1 cellular context compared by ENCODE assay signal in the genomic region with DNA sequence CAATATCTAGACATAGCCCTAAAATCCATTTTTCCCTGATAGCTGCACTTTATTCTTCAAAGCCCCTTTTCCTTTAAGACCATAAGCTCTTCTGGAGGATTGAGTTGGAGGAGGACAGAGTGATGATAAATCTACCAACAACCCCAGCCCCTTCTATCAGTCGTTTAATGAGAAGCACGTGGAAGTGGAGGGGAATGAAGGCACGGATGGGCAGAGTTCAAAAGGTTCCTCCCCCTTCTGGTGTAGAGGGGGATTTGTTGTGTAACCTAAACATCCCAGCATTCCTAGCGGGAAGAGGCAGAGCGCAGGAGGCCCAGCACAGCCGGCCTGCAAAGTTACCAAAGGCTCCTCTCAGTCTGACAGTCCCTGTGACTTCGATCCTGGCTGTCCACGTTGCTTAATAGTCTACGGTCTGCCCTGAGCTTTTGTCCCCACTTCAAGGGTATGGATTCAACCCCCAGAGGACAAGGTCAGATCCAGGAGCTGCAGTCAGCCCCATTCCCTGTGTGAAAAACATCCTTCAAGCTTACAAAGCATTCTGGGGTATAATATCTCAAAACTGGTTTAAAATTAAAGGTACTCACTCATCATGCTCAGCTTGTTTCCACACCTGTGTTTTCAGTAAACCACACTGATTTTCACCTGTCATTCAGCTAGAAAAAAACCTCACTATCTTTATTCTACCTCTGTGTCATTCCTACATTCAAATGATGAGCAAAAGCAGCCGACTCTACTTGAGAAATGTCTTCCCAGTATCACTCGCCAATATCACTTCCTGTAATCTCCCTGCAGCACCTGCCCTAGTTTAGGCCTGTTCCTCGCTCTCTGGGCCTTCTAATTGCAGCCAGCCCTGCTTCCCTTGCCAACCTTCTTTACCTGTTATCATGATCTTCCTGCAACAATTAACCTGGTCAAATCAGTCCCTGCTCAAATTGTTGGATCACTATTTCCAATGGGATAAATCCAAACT.
TF ChIP-seq lines count a peak whose summit lies in the region.

No MANE protein-coding gene starts in this region.

TF ChIP-seq in HepG2, 621 proteins besides CTCF, POLR2A, EP300 and RAD21 (continued from another document and continues in another):
- TF ChIP-seq, protein P1, sequence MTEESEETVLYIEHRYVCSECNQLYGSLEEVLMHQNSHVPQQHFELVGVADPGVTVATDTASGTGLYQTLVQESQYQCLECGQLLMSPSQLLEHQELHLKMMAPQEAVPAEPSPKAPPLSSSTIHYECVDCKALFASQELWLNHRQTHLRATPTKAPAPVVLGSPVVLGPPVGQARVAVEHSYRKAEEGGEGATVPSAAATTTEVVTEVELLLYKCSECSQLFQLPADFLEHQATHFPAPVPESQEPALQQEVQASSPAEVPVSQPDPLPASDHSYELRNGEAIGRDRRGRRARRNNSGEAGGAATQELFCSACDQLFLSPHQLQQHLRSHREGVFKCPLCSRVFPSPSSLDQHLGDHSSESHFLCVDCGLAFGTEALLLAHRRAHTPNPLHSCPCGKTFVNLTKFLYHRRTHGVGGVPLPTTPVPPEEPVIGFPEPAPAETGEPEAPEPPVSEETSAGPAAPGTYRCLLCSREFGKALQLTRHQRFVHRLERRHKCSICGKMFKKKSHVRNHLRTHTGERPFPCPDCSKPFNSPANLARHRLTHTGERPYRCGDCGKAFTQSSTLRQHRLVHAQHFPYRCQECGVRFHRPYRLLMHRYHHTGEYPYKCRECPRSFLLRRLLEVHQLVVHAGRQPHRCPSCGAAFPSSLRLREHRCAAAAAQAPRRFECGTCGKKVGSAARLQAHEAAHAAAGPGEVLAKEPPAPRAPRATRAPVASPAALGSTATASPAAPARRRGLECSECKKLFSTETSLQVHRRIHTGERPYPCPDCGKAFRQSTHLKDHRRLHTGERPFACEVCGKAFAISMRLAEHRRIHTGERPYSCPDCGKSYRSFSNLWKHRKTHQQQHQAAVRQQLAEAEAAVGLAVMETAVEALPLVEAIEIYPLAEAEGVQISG (CRISPR knock-in tag; IDR thresholded peaks at IDR 0.05) = peak; percentile 86
- TF ChIP-seq ZBTB21 (CRISPR knock-in tag; IDR thresholded peaks at IDR 0.05) = 0 out of 2 replicates have a peak, but pooled peaks have one; percentile 49
- TF ChIP-seq PAF1 (CRISPR knock-in tag; IDR thresholded peaks at IDR 0.05) = no peak
- TF ChIP-seq ZNF562 (CRISPR knock-in tag; IDR thresholded peaks at IDR 0.05; ENCODE audit: borderline replicate concordance) = no peak
- TF ChIP-seq TBL1XR1 (IDR thresholded peaks at IDR 0.05; ENCODE audit: borderline replicate concordance, low read length, partially characterized antibody) = peak; percentile 27
- TF ChIP-seq PHF8 (CRISPR knock-in tag; IDR thresholded peaks at IDR 0.05) = no peak; the same call in 1 of the 2 replicates
- TF ChIP-seq DNMT1 (CRISPR knock-in tag; IDR thresholded peaks at IDR 0.05) = 0 out of 2 replicates have a peak, but pooled peaks have one; percentile 47
- TF ChIP-seq ZNF20 (CRISPR knock-in tag; IDR thresholded peaks at IDR 0.05) = no peak
- no peak for TF ChIP-seq ZNF234 (CRISPR knock-in tag; conservative IDR thresholded peaks at IDR 0.05)
- TF ChIP-seq FOXA1 (IDR thresholded peaks at IDR 0.05) = no peak
- TF ChIP-seq FOXA1 (CRISPR knock-in tag; IDR thresholded peaks at IDR 0.05) = peak; percentile 59; the same call in 1 of the 2 replicates
- peak; percentile 60; the same call in 1 of the 2 replicates for TF ChIP-seq ZNF652 (CRISPR knock-in tag; IDR thresholded peaks at IDR 0.05; ENCODE audit: borderline replicate concordance, low read depth)
- TF ChIP-seq ISL2 (CRISPR knock-in tag; IDR thresholded peaks at IDR 0.05) = peak; percentile 66; the same call in 1 of the 2 replicates
- TF ChIP-seq SNAI1 (CRISPR knock-in tag; IDR thresholded peaks at IDR 0.05; ENCODE audit: borderline replicate concordance) = peak; percentile 68; the same call in 1 of the 2 replicates
- TF ChIP-seq ZBTB7A (CRISPR knock-in tag; IDR thresholded peaks at IDR 0.05) = peak; percentile 60; the same call in 1 of the 2 replicates
- TF ChIP-seq, protein P2, sequence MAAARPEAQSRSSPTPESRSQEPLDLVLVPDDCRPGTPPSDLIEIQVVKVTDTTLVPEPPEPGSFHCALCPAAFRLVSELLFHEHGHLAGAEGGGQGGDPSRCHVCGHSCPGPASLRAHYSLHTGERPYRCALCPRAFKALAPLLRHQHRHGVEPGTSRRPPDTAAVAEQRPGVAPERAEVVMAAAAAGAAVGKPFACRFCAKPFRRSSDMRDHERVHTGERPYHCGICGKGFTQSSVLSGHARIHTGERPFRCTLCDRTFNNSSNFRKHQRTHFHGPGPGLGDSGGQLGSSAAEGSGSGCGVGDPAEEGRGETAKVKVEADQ (CRISPR knock-in tag; IDR thresholded peaks at IDR 0.05; ENCODE audit: borderline replicate concordance) = 0 out of 2 replicates have a peak, but pooled peaks have one; percentile 59
- no peak for TF ChIP-seq MAZ (IDR thresholded peaks at IDR 0.05; ENCODE audit: borderline replicate concordance, low read depth, low read length)
- TF ChIP-seq MAZ (CRISPR knock-in tag; IDR thresholded peaks at IDR 0.05; ENCODE audit: low read depth) = peak; percentile 81
- TF ChIP-seq, protein P3, sequence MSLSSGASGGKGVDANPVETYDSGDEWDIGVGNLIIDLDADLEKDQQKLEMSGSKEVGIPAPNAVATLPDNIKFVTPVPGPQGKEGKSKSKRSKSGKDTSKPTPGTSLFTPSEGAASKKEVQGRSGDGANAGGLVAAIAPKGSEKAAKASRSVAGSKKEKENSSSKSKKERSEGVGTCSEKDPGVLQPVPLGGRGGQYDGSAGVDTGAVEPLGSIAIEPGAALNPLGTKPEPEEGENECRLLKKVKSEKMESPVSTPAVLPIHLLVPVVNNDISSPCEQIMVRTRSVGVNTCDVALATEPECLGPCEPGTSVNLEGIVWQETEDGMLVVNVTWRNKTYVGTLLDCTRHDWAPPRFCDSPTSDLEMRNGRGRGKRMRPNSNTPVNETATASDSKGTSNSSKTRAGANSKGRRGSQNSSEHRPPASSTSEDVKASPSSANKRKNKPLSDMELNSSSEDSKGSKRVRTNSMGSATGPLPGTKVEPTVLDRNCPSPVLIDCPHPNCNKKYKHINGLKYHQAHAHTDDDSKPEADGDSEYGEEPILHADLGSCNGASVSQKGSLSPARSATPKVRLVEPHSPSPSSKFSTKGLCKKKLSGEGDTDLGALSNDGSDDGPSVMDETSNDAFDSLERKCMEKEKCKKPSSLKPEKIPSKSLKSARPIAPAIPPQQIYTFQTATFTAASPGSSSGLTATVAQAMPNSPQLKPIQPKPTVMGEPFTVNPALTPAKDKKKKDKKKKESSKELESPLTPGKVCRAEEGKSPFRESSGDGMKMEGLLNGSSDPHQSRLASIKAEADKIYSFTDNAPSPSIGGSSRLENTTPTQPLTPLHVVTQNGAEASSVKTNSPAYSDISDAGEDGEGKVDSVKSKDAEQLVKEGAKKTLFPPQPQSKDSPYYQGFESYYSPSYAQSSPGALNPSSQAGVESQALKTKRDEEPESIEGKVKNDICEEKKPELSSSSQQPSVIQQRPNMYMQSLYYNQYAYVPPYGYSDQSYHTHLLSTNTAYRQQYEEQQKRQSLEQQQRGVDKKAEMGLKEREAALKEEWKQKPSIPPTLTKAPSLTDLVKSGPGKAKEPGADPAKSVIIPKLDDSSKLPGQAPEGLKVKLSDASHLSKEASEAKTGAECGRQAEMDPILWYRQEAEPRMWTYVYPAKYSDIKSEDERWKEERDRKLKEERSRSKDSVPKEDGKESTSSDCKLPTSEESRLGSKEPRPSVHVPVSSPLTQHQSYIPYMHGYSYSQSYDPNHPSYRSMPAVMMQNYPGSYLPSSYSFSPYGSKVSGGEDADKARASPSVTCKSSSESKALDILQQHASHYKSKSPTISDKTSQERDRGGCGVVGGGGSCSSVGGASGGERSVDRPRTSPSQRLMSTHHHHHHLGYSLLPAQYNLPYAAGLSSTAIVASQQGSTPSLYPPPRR (CRISPR knock-in tag; IDR thresholded peaks at IDR 0.05; ENCODE audit: borderline replicate concordance) = peak; percentile 83
- peak; percentile 94 for TF ChIP-seq ZNF292 (CRISPR knock-in tag; IDR thresholded peaks at IDR 0.05; ENCODE audit: borderline replicate concordance, low read depth)
- peak; percentile 97 for TF ChIP-seq ZNF556 (CRISPR knock-in tag; IDR thresholded peaks at IDR 0.05; ENCODE audit: borderline replicate concordance)
- 0 out of 2 replicates have a peak, but pooled peaks have one; percentile 24 for TF ChIP-seq HIVEP1 (CRISPR knock-in tag; IDR thresholded peaks at IDR 0.05)
- TF ChIP-seq, protein P4, sequence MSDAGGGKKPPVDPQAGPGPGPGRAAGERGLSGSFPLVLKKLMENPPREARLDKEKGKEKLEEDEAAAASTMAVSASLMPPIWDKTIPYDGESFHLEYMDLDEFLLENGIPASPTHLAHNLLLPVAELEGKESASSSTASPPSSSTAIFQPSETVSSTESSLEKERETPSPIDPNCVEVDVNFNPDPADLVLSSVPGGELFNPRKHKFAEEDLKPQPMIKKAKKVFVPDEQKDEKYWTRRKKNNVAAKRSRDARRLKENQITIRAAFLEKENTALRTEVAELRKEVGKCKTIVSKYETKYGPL (CRISPR knock-in tag; IDR thresholded peaks at IDR 0.05) = peak; percentile 96
- peak; percentile 78; the same call in 1 of the 2 replicates for TF ChIP-seq ZBTB38 (CRISPR knock-in tag; IDR thresholded peaks at IDR 0.05)
- TF ChIP-seq TOE1 (CRISPR knock-in tag; IDR thresholded peaks at IDR 0.05) = peak; percentile 78; the same call in 1 of the 2 replicates
- TF ChIP-seq ZNF850 (CRISPR knock-in tag; conservative IDR thresholded peaks at IDR 0.05) = no peak
- no peak for TF ChIP-seq POLR2AphosphoS2 (IDR thresholded peaks at IDR 0.05; ENCODE audit: low read depth, low read length)
- TF ChIP-seq ZNF678 (CRISPR knock-in tag; IDR thresholded peaks at IDR 0.05) = peak; percentile 74; the same call in 1 of the 2 replicates
- TF ChIP-seq ZNF570 (CRISPR knock-in tag; IDR thresholded peaks at IDR 0.05; ENCODE audit: borderline replicate concordance) = no peak
- no peak for TF ChIP-seq CHD2 (IDR thresholded peaks at IDR 0.05; ENCODE audit: low read depth, low read length)
- TF ChIP-seq, protein P5, sequence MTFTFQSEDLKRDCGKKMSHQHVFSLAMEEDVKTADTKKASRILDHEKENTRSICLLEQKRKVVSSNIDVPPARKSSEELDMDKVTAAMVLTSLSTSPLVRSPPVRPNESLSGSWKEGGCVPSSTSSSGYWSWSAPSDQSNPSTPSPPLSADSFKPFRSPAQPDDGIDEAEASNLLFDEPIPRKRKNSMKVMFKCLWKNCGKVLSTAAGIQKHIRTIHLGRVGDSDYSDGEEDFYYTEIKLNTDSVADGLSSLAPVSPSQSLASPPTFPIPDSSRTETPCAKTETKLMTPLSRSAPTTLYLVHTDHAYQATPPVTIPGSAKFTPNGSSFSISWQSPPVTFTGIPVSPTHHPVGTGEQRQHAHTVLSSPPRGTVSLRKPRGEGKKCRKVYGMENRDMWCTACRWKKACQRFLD (CRISPR knock-in tag; IDR thresholded peaks at IDR 0.05; ENCODE audit: borderline replicate concordance) = no peak
- no peak for TF ChIP-seq ATRX (CRISPR knock-in tag; IDR thresholded peaks at IDR 0.05; ENCODE audit: borderline replicate concordance)
- TF ChIP-seq, protein P6, sequence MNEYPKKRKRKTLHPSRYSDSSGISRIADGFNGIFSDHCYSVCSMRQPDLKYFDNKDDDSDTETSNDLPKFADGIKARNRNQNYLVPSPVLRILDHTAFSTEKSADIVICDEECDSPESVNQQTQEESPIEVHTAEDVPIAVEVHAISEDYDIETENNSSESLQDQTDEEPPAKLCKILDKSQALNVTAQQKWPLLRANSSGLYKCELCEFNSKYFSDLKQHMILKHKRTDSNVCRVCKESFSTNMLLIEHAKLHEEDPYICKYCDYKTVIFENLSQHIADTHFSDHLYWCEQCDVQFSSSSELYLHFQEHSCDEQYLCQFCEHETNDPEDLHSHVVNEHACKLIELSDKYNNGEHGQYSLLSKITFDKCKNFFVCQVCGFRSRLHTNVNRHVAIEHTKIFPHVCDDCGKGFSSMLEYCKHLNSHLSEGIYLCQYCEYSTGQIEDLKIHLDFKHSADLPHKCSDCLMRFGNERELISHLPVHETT (CRISPR knock-in tag; conservative IDR thresholded peaks at IDR 0.05) = peak; percentile 42; the same call in 1 of the 2 replicates
- TF ChIP-seq, protein P7, sequence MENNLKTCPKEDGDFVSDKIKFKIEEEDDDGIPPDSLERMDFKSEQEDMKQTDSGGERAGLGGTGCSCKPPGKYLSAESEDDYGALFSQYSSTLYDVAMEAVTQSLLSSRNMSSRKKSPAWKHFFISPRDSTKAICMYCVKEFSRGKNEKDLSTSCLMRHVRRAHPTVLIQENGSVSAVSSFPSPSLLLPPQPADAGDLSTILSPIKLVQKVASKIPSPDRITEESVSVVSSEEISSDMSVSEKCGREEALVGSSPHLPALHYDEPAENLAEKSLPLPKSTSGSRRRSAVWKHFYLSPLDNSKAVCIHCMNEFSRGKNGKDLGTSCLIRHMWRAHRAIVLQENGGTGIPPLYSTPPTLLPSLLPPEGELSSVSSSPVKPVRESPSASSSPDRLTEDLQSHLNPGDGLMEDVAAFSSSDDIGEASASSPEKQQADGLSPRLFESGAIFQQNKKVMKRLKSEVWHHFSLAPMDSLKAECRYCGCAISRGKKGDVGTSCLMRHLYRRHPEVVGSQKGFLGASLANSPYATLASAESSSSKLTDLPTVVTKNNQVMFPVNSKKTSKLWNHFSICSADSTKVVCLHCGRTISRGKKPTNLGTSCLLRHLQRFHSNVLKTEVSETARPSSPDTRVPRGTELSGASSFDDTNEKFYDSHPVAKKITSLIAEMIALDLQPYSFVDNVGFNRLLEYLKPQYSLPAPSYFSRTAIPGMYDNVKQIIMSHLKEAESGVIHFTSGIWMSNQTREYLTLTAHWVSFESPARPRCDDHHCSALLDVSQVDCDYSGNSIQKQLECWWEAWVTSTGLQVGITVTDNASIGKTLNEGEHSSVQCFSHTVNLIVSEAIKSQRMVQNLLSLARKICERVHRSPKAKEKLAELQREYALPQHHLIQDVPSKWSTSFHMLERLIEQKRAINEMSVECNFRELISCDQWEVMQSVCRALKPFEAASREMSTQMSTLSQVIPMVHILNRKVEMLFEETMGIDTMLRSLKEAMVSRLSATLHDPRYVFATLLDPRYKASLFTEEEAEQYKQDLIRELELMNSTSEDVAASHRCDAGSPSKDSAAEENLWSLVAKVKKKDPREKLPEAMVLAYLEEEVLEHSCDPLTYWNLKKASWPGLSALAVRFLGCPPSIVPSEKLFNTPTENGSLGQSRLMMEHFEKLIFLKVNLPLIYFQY (CRISPR knock-in tag; IDR thresholded peaks at IDR 0.05; ENCODE audit: borderline replicate concordance) = peak; percentile 56
- no peak for TF ChIP-seq ZNF713 (CRISPR knock-in tag; IDR thresholded peaks at IDR 0.05)
- no peak for TF ChIP-seq ZNF10 (CRISPR knock-in tag; IDR thresholded peaks at IDR 0.05; ENCODE audit: borderline replicate concordance, low read depth)
- TF ChIP-seq MBNL3 (CRISPR knock-in tag; conservative IDR thresholded peaks at IDR 0.05) = no peak
- TF ChIP-seq CBX5 (CRISPR knock-in tag; IDR thresholded peaks at IDR 0.05; ENCODE audit: borderline replicate concordance) = peak; percentile 89; the same call in 1 of the 2 replicates
- no peak for TF ChIP-seq ZBTB1 (CRISPR knock-in tag; IDR thresholded peaks at IDR 0.05; ENCODE audit: borderline replicate concordance)
- TF ChIP-seq ZNF567 (CRISPR knock-in tag; IDR thresholded peaks at IDR 0.05; ENCODE audit: borderline replicate concordance) = no peak; the same call in 1 of the 2 replicates
- TF ChIP-seq ZNF619 (CRISPR knock-in tag; IDR thresholded peaks at IDR 0.05) = no peak; the same call in 1 of the 2 replicates
- no peak for TF ChIP-seq ZNF605 (CRISPR knock-in tag; IDR thresholded peaks at IDR 0.05)
- TF ChIP-seq EED (CRISPR knock-in tag; IDR thresholded peaks at IDR 0.05) = no peak
- no peak for TF ChIP-seq ZBTB8A (CRISPR knock-in tag; IDR thresholded peaks at IDR 0.05; ENCODE audit: borderline replicate concordance, low read depth)
- no peak for TF ChIP-seq ZNF777 (CRISPR knock-in tag; IDR thresholded peaks at IDR 0.05)
